In genomic region chr3:9224490-9224889, GRCh38 we compare ENCODE assay signal across 9 cellular contexts. TPM values are rescaled to one million over a fixed set of nuclear protein-coding genes. Genes with fewer than 3 reads are reported as not detected.
DNase-seq lines count a peak whose midpoint lies in the region; ATAC-seq and TF ChIP-seq lines count a peak whose summit lies in the region.
"Had no signal": no experiment of that assay in that cellular context is flagged by ENCODE, and none has a peak within 500 bp of the region (broad histone marks: within the 10 kb centered on the region; RNA-seq: fewer than 3 reads in every experiment).

No MANE protein-coding gene starts in this region.

- H3K9me2 ChIP-seq in MM.1S (replicated peaks; ENCODE audit: insufficient read depth, low read length) = no peaks in the 10 kb centered on the region

- no peaks in the 10 kb centered on the region for H3K9me3 ChIP-seq in MM.1S (replicated peaks; ENCODE audit: insufficient read depth, low read length)

- peaks cover 2% of the 10 kb centered on the region for H3K27me3 Mint-ChIP-seq in T-helper 2 cell treated with Interferon-gamma antibody and Interleukin-4, amounts not matched to agents 5 μg/mL and 100 μg/mL, for 36 hours (ENCODE audit: low read depth)

- H3F3A ChIP-seq in MM.1S (ENCODE audit: insufficient read depth, low read length) = no peaks in the 10 kb centered on the region

- H3K4me1 Mint-ChIP-seq in T-helper 2 cell treated with Interferon-gamma antibody and Interleukin-4, amounts not matched to agents 5 μg/mL and 100 μg/mL, for 36 hours (ENCODE audit: low read depth) = peaks cover 48% of the 10 kb centered on the region

- no peaks in the 10 kb centered on the region for H3K36me3 ChIP-seq in MM.1S (replicated peaks; ENCODE audit: insufficient read depth, low read length)

- H3K27ac Mint-ChIP-seq in T-helper 2 cell treated with Interferon-gamma antibody and Interleukin-4, amounts not matched to agents 5 μg/mL and 100 μg/mL, for 36 hours = peak overlapping the region; percentile 56

- H3K4me3 ChIP-seq in MM.1S (ENCODE audit: low read length) = no peak overlapping the region
- H3K4me3 ChIP-seq: SK-N-MC had no signal

- no peak for TF ChIP-seq CTCF in MM.1S (IDR thresholded peaks at IDR 0.05; ENCODE audit: low read length)

- no peaks in the 10 kb centered on the region for H3K4me1 ChIP-seq in MM.1S (ENCODE audit: low read length)

- peak overlapping the region; percentile 56 for H3K4me3 Mint-ChIP-seq in T-helper 2 cell treated with Interferon-gamma antibody and Interleukin-4, amounts not matched to agents 5 μg/mL and 100 μg/mL, for 36 hours

- H2AFZ ChIP-seq in MM.1S (ENCODE audit: low read length) = no peak overlapping the region

- no peak overlapping the region for H3K9ac ChIP-seq in MM.1S (ENCODE audit: low read length)

- no peaks in the 10 kb centered on the region for H3K9me3 Mint-ChIP-seq in T-helper 2 cell treated with Interferon-gamma antibody and Interleukin-4, amounts not matched to agents 5 μg/mL and 100 μg/mL, for 36 hours

- no peaks in the 10 kb centered on the region for H3K79me2 ChIP-seq in MM.1S (ENCODE audit: low read length)

- H3K36me3 Mint-ChIP-seq in T-helper 2 cell treated with Interferon-gamma antibody and Interleukin-4, amounts not matched to agents 5 μg/mL and 100 μg/mL, for 36 hours (ENCODE audit: low read depth) = peaks cover 4% of the 10 kb centered on the region

- no peaks in the 10 kb centered on the region for H4K20me1 ChIP-seq in MM.1S (ENCODE audit: insufficient read depth, low read length)

- DNase-seq in A172 (ENCODE audit: low spot score) (peak; percentile 34), MM.1S (no peak), COR-L47 (lab: John Stamatoyannopoulos, UW) (no peak), C1 segment of cervical spinal cord (lab: John Stamatoyannopoulos, UW) (no peak), NCI-H774 (lab: John Stamatoyannopoulos, UW) (no peak)
- peak; percentile 47 for DNase-seq in T-helper 2 cell treated with Interferon-gamma antibody and Interleukin-4, amounts not matched to agents 5 μg/mL and 100 μg/mL, for 36 hours (ENCODE audit: low spot score)

- no peak overlapping the region for H3K27ac ChIP-seq in MM.1S (ENCODE audit: low read length)
- H3K27ac ChIP-seq: SK-N-MC had no signal

- ATAC-seq in GM18870 (IDR thresholded peaks at IDR 0.05; ENCODE audit: unreplicated experiment) (peak; percentile 92), HG02870 (IDR thresholded peaks at IDR 0.05; ENCODE audit: unreplicated experiment) (peak; percentile 92)

- H3K4me2 ChIP-seq in MM.1S (ENCODE audit: low read depth, low read length) = no peak overlapping the region

- H3K27me3 ChIP-seq in MM.1S (replicated peaks; ENCODE audit: insufficient read depth, low read length) = no peaks in the 10 kb centered on the region

RNA-seq across cellular contexts. Expression of gene SRGAP3, which starts 25.0 kb away (rescaled TPM):
- 0.77 and 5.9 TPM in 2 replicates for total RNA-seq in A172 (2014; rRNA removed; shearing (Covaris generic))

Comparison
In these comparisons a context has a peak if more than half of its experiments do, and no peak if none do; other contexts are left out.
1. DNase-seq: peak in A172 (single experiment) and T-helper 2 cell treated with Interferon-gamma antibody and Interleukin-4, amounts not matched to agents 5 μg/mL and 100 μg/mL, for 36 hours (single experiment); none in MM.1S (single experiment), COR-L47 (single experiment), C1 segment of cervical spinal cord (0 of 14) and NCI-H774 (single experiment).